8 cellular contexts compared by ENCODE assay signal in the genomic region with DNA sequence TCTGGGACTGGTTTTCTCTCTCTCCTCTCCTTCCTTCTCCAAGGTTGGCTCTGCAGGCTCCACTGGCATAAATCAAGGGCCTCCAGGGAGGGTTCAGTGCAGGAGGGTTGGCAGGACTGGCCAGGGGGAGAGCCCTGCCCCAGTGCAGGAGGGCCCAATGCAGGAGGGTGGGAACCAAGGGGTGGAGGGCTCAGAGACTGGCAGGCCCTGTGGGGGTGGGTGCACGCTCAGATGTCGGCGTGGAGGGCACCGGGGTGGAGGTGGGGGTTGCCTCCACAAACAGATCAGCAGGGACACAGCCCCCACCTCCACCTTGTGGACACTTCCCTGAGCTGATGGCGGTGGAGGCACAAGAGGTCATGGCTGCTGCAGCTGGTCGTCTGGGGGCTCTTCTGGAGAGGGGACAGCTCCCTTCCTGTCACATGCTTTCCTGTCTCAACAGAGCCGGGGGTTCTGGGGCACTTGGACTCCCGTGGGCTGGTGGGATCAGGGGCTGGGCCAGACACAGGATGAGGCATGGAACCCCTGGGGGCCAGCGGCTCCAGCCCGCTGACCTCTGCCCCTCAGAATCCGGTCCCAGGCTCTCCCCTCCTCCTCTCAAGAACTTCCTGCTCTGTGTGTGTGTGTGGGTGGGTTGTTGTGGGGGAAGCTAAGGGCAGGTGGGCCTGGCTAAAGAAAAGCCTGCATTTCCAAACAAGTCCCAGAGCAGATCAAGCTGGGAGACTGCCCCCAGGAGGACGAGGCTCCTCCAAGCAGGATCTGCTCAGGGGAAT. TPM values are rescaled to one million over a fixed set of nuclear protein-coding genes. Genes with fewer than 3 reads are reported as not detected.
DNase-seq lines count a peak whose midpoint lies in the region; ATAC-seq and TF ChIP-seq lines count a peak whose summit lies in the region.

No MANE protein-coding gene starts in this region.

- H3K9me2 ChIP-seq in PC-3 (replicated peaks; ENCODE audit: low read length), result no peaks in the 10 kb centered on the region

- BruUV-seq in PC-3 (replicated peaks; lab: Mats Ljungman, UMichigan), result no TSS peak

- H3K36me3 Mint-ChIP-seq in endodermal cell (ENCODE audit: low read depth) (peaks cover 4% of the 10 kb centered on the region), neural progenitor cell (peaks cover 2% of the 10 kb centered on the region)

- peaks cover 6% of the 10 kb centered on the region; the same call in 1 of the 2 replicates for H3K36me3 ChIP-seq in PC-3 (ENCODE audit: low read depth, low read length)
- H3K36me3 ChIP-seq in endodermal cell (ENCODE audit: control insufficient read depth, insufficient read depth, low read length), result peaks cover 5% of the 10 kb centered on the region
- no peaks in the 10 kb centered on the region for H3K36me3 ChIP-seq in neural progenitor cell

- DNase-seq in EH (ENCODE audit: low read depth) (peak; percentile 22), PC-3 (no peak), endodermal cell (peak; percentile 79), neural progenitor cell (ENCODE audit: low spot score) (peak; percentile 62), nucleus accumbens (lab: John Stamatoyannopoulos, UW) (no peak), GM03348 (ENCODE audit: low spot score) (no peak)

- H3K4me3 Mint-ChIP-seq in endodermal cell, result peak overlapping the region; percentile 40
- peak overlapping the region; percentile 65 for H3K4me3 Mint-ChIP-seq in neural progenitor cell

- ATAC-seq in PC-3, result no peak
- ATAC-seq in HG03095 (IDR thresholded peaks at IDR 0.05; ENCODE audit: unreplicated experiment), result no peak
- ATAC-seq in HG02870 (IDR thresholded peaks at IDR 0.05; ENCODE audit: unreplicated experiment), result no peak

- H3K79me2 ChIP-seq in PC-3 (ENCODE audit: low read length) (peaks cover 6% of the 10 kb centered on the region), neural progenitor cell (ENCODE audit: low read depth) (no peaks in the 10 kb centered on the region)

- H2AFZ ChIP-seq in PC-3 (ENCODE audit: low read length), result no peak overlapping the region
- H2AFZ ChIP-seq in neural progenitor cell (replicated peaks), result no peak overlapping the region

- H3K27me3 Mint-ChIP-seq in endodermal cell (ENCODE audit: insufficient read depth), result peaks cover 3% of the 10 kb centered on the region
- H3K27me3 Mint-ChIP-seq in neural progenitor cell (ENCODE audit: insufficient read depth, low read depth), result peaks cover 4% of the 10 kb centered on the region

- H3K27ac ChIP-seq in PC-3 (ENCODE audit: low read length), result no peak overlapping the region
- H3K27ac ChIP-seq in endodermal cell (ENCODE audit: low read depth, low read length), result peak overlapping the region; percentile 68
- peak overlapping the region; percentile 20 for H3K27ac ChIP-seq in neural progenitor cell

- H3K4me2 ChIP-seq in PC-3 (ENCODE audit: low read length) (no peak overlapping the region), neural progenitor cell (peak overlapping the region; percentile 65)

- H3K9me3 ChIP-seq in PC-3 (ENCODE audit: low read length), result no peaks in the 10 kb centered on the region
- H3K9me3 ChIP-seq in endodermal cell (ENCODE audit: control insufficient read depth, low read length), result no peaks in the 10 kb centered on the region
- H3K9me3 ChIP-seq in neural progenitor cell (ENCODE audit: low read depth), result no peaks in the 10 kb centered on the region

- H3F3A ChIP-seq in PC-3 (ENCODE audit: low read length, unreplicated experiment) (peaks cover 3% of the 10 kb centered on the region), neural progenitor cell (ENCODE audit: low read depth) (peaks cover 33% of the 10 kb centered on the region)

- POLR2A ChIA-PET in PC-3 (lab: Charles Lee; ENCODE audit: unreplicated experiment), result no interaction called here

- TF ChIP-seq CTCF in PC-3 (conservative IDR thresholded peaks at IDR 0.05; ENCODE audit: low read depth, low read length) (0 out of 2 replicates have a peak, but pooled peaks have one; percentile 15), endodermal cell (conservative IDR thresholded peaks at IDR 0.05) (peak; percentile 71), neural progenitor cell (IDR thresholded peaks at IDR 0.05) (peak; percentile 35)

- peaks cover 20% of the 10 kb centered on the region for H3K27me3 ChIP-seq in PC-3 (ENCODE audit: low read length)
- H3K27me3 ChIP-seq in endodermal cell (ENCODE audit: control insufficient read depth, insufficient read depth, low read length, poor library complexity, severe bottlenecking), result no peaks in the 10 kb centered on the region
- no peaks in the 10 kb centered on the region for H3K27me3 ChIP-seq in neural progenitor cell

- H4K20me1 ChIP-seq in PC-3 (ENCODE audit: low read length), result no peaks in the 10 kb centered on the region
- no peaks in the 10 kb centered on the region for H4K20me1 ChIP-seq in neural progenitor cell (ENCODE audit: low read depth)

- CTCF ChIA-PET in PC-3 (lab: Charles Lee), result no interaction called here

- H3K4me1 ChIP-seq in PC-3 (ENCODE audit: insufficient read depth, low read length) (peaks cover 3% of the 10 kb centered on the region), endodermal cell (ENCODE audit: control insufficient read depth, insufficient read depth, low read length) (peaks cover 4% of the 10 kb centered on the region), neural progenitor cell (peaks cover 40% of the 10 kb centered on the region)

- 20 to 44% methylated on average over 4 to 12 of the region's 12 CpGs for WGBS in endodermal cell (ENCODE audit: insufficient coverage in 1 of 2, insufficient read length in 1 of 2), 2 experiments

- H3K9me3 Mint-ChIP-seq in endodermal cell (no peaks in the 10 kb centered on the region), neural progenitor cell (no peaks in the 10 kb centered on the region)

- intact Hi-C loops in PC-3 (cut with micrococcal nuclease), result no loop called here

- H3K27ac Mint-ChIP-seq in endodermal cell, result peak overlapping the region; percentile 55
- no peak overlapping the region for H3K27ac Mint-ChIP-seq in neural progenitor cell

- H3K4me3 ChIP-seq in PC-3 (ENCODE audit: low read length), result no peak overlapping the region
- no peak overlapping the region for H3K4me3 ChIP-seq in endodermal cell (ENCODE audit: low read length)
- peak overlapping the region; percentile 10 for H3K4me3 ChIP-seq in neural progenitor cell

- H3K9ac ChIP-seq in PC-3 (ENCODE audit: low read length) (no peak overlapping the region), endodermal cell (ENCODE audit: extremely low read depth, low read length, poor library complexity, severe bottlenecking) (no peak overlapping the region), neural progenitor cell (peak overlapping the region; percentile 22)

- H3K4me1 Mint-ChIP-seq in endodermal cell (peaks cover 26% of the 10 kb centered on the region), neural progenitor cell (peaks cover 37% of the 10 kb centered on the region)

RNA-seq across cellular contexts. Expression of a gene that starts 2.7 kb away (rescaled TPM):
- total RNA-seq in PC-3 (2014; rRNA removed), result not detected in 2 replicates
- not detected for total RNA-seq in endodermal cell
- polyA plus RNA-seq in endodermal cell (2013, experiment 1 of 2), result not detected
- not detected for polyA plus RNA-seq in endodermal cell (2013, experiment 2 of 2)
- total RNA-seq in neural progenitor cell (ENCODE audit: low replicate concordance), result not detected in 2 replicates

RNA-seq across cellular contexts. Expression of a gene that starts 6.5 kb away (rescaled TPM):
- 147 and 167 TPM in 2 replicates for total RNA-seq in PC-3 (2014; rRNA removed)
- total RNA-seq in endodermal cell, result 10 to 100 TPM; 68.3 to 85.2 TPM
- 68.0 TPM for polyA plus RNA-seq in endodermal cell (2013, experiment 1 of 2)
- 64.1 TPM for polyA plus RNA-seq in endodermal cell (2013, experiment 2 of 2)
- 66.6 and 80.1 TPM in 2 replicates for total RNA-seq in neural progenitor cell (ENCODE audit: low replicate concordance)

RNA-seq across cellular contexts. Expression of a gene that starts 27.5 kb away (rescaled TPM):
- total RNA-seq in PC-3 (2014; rRNA removed) (2.8 and 7.3 TPM in 2 replicates), endodermal cell (10 to 100 TPM; 24.9 to 25.9 TPM), neural progenitor cell (ENCODE audit: low replicate concordance) (8.1 and 13.9 TPM in 2 replicates)
- polyA plus RNA-seq in endodermal cell (2013, experiment 1 of 2), result 8.4 TPM
- 7.5 TPM for polyA plus RNA-seq in endodermal cell (2013, experiment 2 of 2)

RNA-seq across cellular contexts. Expression of a gene that starts 36.3 kb away (rescaled TPM):
- 73.7 and 80.1 TPM in 2 replicates for total RNA-seq in PC-3 (2014; rRNA removed)
- 10 to 100 TPM; 25.8 to 26.8 TPM for total RNA-seq in endodermal cell
- polyA plus RNA-seq in endodermal cell (2013, experiment 1 of 2), result 26.0 TPM
- polyA plus RNA-seq in endodermal cell (2013, experiment 2 of 2), result 25.3 TPM
- total RNA-seq in neural progenitor cell (ENCODE audit: low replicate concordance), result 17.2 and 37.9 TPM in 2 replicates

Comparison
In these comparisons a context has a peak if more than half of its experiments do, and no peak if none do; other contexts are left out.
1. DNase-seq: peak in EH (single experiment), endodermal cell (single experiment) and neural progenitor cell (single experiment); none in PC-3 (single experiment), nucleus accumbens (0 of 56) and GM03348 (single experiment).
2. CTCF ChIP-seq: peak in every context shown above with its lines; median percentile 71 in endodermal cell; 35 in neural progenitor cell; 15 in PC-3.